Comparison of ENCODE assay signal across 28 cellular contexts in genomic region chr5:159559337-159559736, GRCh38.
"Had no signal": no experiment of that assay in that cellular context is flagged by ENCODE, and none has a peak within 500 bp of the region (broad histone marks: within the 10 kb centered on the region; RNA-seq: fewer than 3 reads in every experiment).

No MANE protein-coding gene starts in this region.

- DNase-seq: activated CD4-positive, alpha-beta memory T cell treated with anti-CD3 and anti-CD28 coated beads for 36 hours; activated CD4-positive, alpha-beta T cell treated with anti-CD3 and anti-CD28 coated beads for 36 hours; activated CD4-positive, alpha-beta T cell treated with anti-CD3 and anti-CD28 coated beads, Interleukin-2, amount 10 ng/mL, durations not matched to agents 24 days and 14 days; activated CD4-positive, CD25-positive, alpha-beta regulatory T cell; activated CD4-positive, CD25-positive, alpha-beta regulatory T cell treated with anti-CD3 and anti-CD28 coated beads, Interleukin-2, amount 50 U/mL, for 72 hours; activated CD8-positive, alpha-beta memory T cell treated with anti-CD3 and anti-CD28 coated beads, Interleukin-2, amount 10 ng/mL, durations not matched to agents 7 days and 5 days; activated CD8-positive, alpha-beta memory T cell treated with anti-CD3 and anti-CD28 coated beads, Interleukin-2, amount 50 U/mL, for 4 hours; activated CD8-positive, alpha-beta T cell treated with anti-CD3 and anti-CD28 coated beads, Interleukin-2, amount 10 ng/mL, durations not matched to agents 7 days and 5 days; activated effector memory CD4-positive, alpha-beta T cell treated with anti-CD3 and anti-CD28 coated beads, Interleukin-2, amount 50 U/mL, for 16 hours; activated naive CD4-positive, alpha-beta T cell treated with anti-CD3 and anti-CD28 coated beads for 36 hours; activated naive CD8-positive, alpha-beta T cell treated with anti-CD3 and anti-CD28 coated beads for 36 hours; activated naive CD8-positive, alpha-beta T cell treated with anti-CD3 and anti-CD28 coated beads, Interleukin-2, amount 50 U/mL, for 24 hours; activated T-cell treated with anti-CD3 and anti-CD28 coated beads, Interleukin-2, amount 50 U/mL, for 1 hour; activated T-cell treated with anti-CD3 and anti-CD28 coated beads, Interleukin-2, amount 50 U/mL, for 48 hours; adrenal gland; amygdala; aorta; central memory CD4-positive, alpha-beta T cell; cerebellar nuclear complex; colonic mucosa; effector CD8-positive, alpha-beta T cell; esophagus squamous epithelium; foreskin melanocyte; T-helper 2 cell had no signal

- ATAC-seq: activated CD4-positive, alpha-beta T cell treated with anti-CD3 and anti-CD28 coated beads for 36 hours; activated CD8-positive, alpha-beta memory T cell treated with anti-CD3 and anti-CD28 coated beads, Interleukin-2, amount 10 ng/mL, durations not matched to agents 7 days and 5 days; activated CD8-positive, alpha-beta T cell treated with anti-CD3 and anti-CD28 coated beads, Interleukin-2, amount 10 ng/mL, durations not matched to agents 7 days and 5 days; activated naive CD8-positive, alpha-beta T cell treated with anti-CD3 and anti-CD28 coated beads, Interleukin-2, amount 50 U/mL, for 24 hours; body of pancreas; gastroesophageal sphincter had no signal

- H3K27me3 ChIP-seq: adrenal gland, body of pancreas, cardiac muscle cell, colonic mucosa had no signal

- H3K4me1 ChIP-seq: adrenal gland, body of pancreas, colonic mucosa, esophagus squamous epithelium, gastroesophageal sphincter had no signal

- H3K9me3 ChIP-seq: adrenal gland, body of pancreas, colonic mucosa, esophagus squamous epithelium, gastroesophageal sphincter had no signal

- H3K36me3 ChIP-seq: adrenal gland, cardiac muscle cell, colonic mucosa, esophagus squamous epithelium, gastroesophageal sphincter had no signal

- H3K27ac ChIP-seq: adrenal gland, body of pancreas, cardiac muscle cell, colonic mucosa, epithelial cell of prostate, esophagus squamous epithelium, gastroesophageal sphincter had no signal

- H3K4me3 ChIP-seq: adrenal gland, body of pancreas, cardiac muscle cell, colonic mucosa, esophagus squamous epithelium, gastroesophageal sphincter had no signal
